ENCODE assay signal across 20 cellular contexts in genomic region chr1:192747305-192747704, GRCh38.
A peak's percentile ranks its signal among the peaks of the same experiment; 100 is the strongest.
DNase-seq lines count a peak whose midpoint lies in the region; ATAC-seq and TF ChIP-seq lines count a peak whose summit lies in the region.
"Had no signal": no experiment of that assay in that cellular context is flagged by ENCODE, and none has a peak within 500 bp of the region (broad histone marks: within the 10 kb centered on the region; RNA-seq: fewer than 3 reads in every experiment).

No MANE protein-coding gene starts in this region.

- no peaks in the 10 kb centered on the region for H3K27me3 ChIP-seq in RWPE2 (ENCODE audit: insufficient read depth, poor library complexity, severe bottlenecking)
- H3K27me3 ChIP-seq: dorsolateral prefrontal cortex, tibial nerve had no signal

- H3K27ac ChIP-seq in RWPE2 (ENCODE audit: poor library complexity, severe bottlenecking): no peak overlapping the region
- H3K27ac ChIP-seq: dorsolateral prefrontal cortex, tibial nerve had no signal

- H3K4me3 ChIP-seq in RWPE2 (ENCODE audit: severe bottlenecking): no peak overlapping the region
- H3K4me3 ChIP-seq: dorsolateral prefrontal cortex, tibial nerve had no signal

- H3K9me3 ChIP-seq in RWPE2 (ENCODE audit: severe bottlenecking): no peaks in the 10 kb centered on the region
- H3K9me3 ChIP-seq: tibial nerve had no signal

- no peak for TF ChIP-seq CTCF in RWPE2 (IDR thresholded peaks at IDR 0.05; ENCODE audit: poor library complexity, severe bottlenecking)

- H3K4me1 ChIP-seq in RWPE2 (ENCODE audit: insufficient read depth, poor library complexity, severe bottlenecking): peaks cover 9% of the 10 kb centered on the region
- H3K4me1 ChIP-seq: tibial nerve had no signal

- DNase-seq in GM03348 (ENCODE audit: low spot score) (peak; percentile 32), RWPE2 (ENCODE audit: low spot score) (no peak), fibroblast of gingiva (ENCODE audit: low read depth) (peak; percentile 49), renal cortical epithelial cell (ENCODE audit: low read depth) (peak; percentile 87), NCI-H1436 (lab: John Stamatoyannopoulos, UW) (no peak)
- no peak for DNase-seq in activated T-cell treated with anti-CD3 and anti-CD28 coated beads, Interleukin-2, amount 50 U/mL, for 1 hour
- DNase-seq: activated effector memory CD4-positive, alpha-beta T cell treated with Interleukin-2 at 50 U/mL for 16 hours; anterior cingulate cortex; C1 segment of cervical spinal cord; DMS79; dorsolateral prefrontal cortex; foreskin melanocyte; left ventricle myocardium superior; NCI-H1092 treated with DMSO at 0.1 percent for 48 hours; NCI-H2171 treated with DMSO at 0.1 percent for 48 hours; SHP77 treated with DMSO at 0.1 percent for 48 hours had no signal

- peak; percentile 25; the same call in 1 of the 3 replicates for ATAC-seq in RWPE2 (ENCODE audit: low read depth)
- no peak for ATAC-seq in GM18517 (IDR thresholded peaks at IDR 0.05; ENCODE audit: unreplicated experiment)
- ATAC-seq in GM18870 (IDR thresholded peaks at IDR 0.05; ENCODE audit: unreplicated experiment): no peak
- ATAC-seq: stimulated activated effector memory CD8-positive, alpha-beta T cell treated with anti-CD3 and anti-CD28 coated beads, Interleukin-12 subunit alpha, Interleukin-12 subunit beta, amount 100 ng/mL, for 72 hours had no signal

- no peaks in the 10 kb centered on the region for H3K36me3 ChIP-seq in RWPE2 (ENCODE audit: low read depth)
- H3K36me3 ChIP-seq: tibial nerve had no signal

Comparison
In these comparisons a context has a peak if more than half of its experiments do, and no peak if none do; other contexts are left out.
1. DNase-seq: peak in GM03348 (single experiment), fibroblast of gingiva (single experiment) and renal cortical epithelial cell (single experiment); none in RWPE2 (single experiment), NCI-H1436 (single experiment) and activated T-cell treated with anti-CD3 and anti-CD28 coated beads, Interleukin-2, amount 50 U/mL, for 1 hour (single experiment).